Comparison of ENCODE assay signal across 11 cellular contexts in the genomic region with DNA sequence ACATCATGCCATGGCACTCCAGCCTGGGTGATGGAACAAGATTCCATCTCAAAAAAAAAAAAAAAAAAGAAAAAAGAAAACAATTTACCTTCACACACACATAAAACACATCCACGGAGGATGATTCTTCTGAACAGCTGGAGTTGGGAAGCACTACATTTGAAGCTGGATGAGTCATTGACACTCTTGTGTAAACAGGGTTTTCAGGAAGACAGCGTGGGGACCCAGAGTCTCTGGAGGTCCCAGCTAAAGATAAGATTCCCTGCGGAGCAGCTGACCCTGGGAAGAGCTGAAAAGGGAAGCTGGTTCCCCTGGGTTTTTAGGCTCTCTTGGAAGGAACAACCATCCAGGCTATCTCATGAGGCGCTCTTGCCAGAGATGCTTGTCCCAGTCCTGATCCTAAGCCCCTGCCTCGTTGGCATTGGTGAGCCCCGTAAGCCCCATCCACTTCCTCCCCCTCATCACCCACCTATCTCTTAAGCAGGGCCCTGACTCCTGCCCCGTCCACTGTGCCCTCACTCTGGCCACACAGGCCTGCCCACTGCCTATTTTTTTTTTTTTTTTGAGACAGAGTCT. TPM values are rescaled to one million over a fixed set of nuclear protein-coding genes. Genes with fewer than 3 reads are reported as not detected.
DNase-seq lines count a peak whose midpoint lies in the region; ATAC-seq and TF ChIP-seq lines count a peak whose summit lies in the region.
"Had no signal": no experiment of that assay in that cellular context is flagged by ENCODE, and none has a peak within 500 bp of the region (broad histone marks: within the 10 kb centered on the region; RNA-seq: fewer than 3 reads in every experiment).

No MANE protein-coding gene starts in this region.

- CTCF ChIA-PET in CD4-positive, alpha-beta T cell (lab: Charles Lee) = no interaction called here
- CTCF ChIA-PET in Caco-2 (lab: Charles Lee) = no interaction called here

- TF ChIP-seq CTCF in CD4-positive, alpha-beta T cell (IDR thresholded peaks at IDR 0.05) = no peak
- no peak for TF ChIP-seq CTCF in HFF-Myc (IDR thresholded peaks at IDR 0.05; ENCODE audit: low read depth, low read length, missing control alignments)
- no peak for TF ChIP-seq CTCF in liver (IDR thresholded peaks at IDR 0.05; ENCODE audit: low read depth, low read length, missing input control)
- no peak for TF ChIP-seq CTCF in Caco-2 (IDR thresholded peaks at IDR 0.05; ENCODE audit: insufficient read depth in 1 of 2, low read depth in 1 of 2, low read length in 1 of 2, severe bottlenecking in 1 of 2, unreplicated experiment in 1 of 2)
- TF ChIP-seq CTCF in sigmoid colon (IDR thresholded peaks at IDR 0.05) = no peak

- TF ChIP-seq RAD21 in liver (IDR thresholded peaks at IDR 0.05) = no peak

- no peaks in the 10 kb centered on the region for H3K9me3 Mint-ChIP-seq in CD4-positive, alpha-beta T cell
- no peaks in the 10 kb centered on the region for H3K9me3 Mint-ChIP-seq in activated T-helper 2 cell treated with anti-CD3 and anti-CD28 coated beads, Interferon-gamma antibody, Interleukin-2, Interleukin-4, amounts not matched to agents 10 μg/mL and 5 μg/mL and 100 μg/mL, durations not matched to agents 14 hours and 24 hours and 36 hours
- no peaks in the 10 kb centered on the region for H3K9me3 Mint-ChIP-seq in Caco-2 (ENCODE audit: unreplicated experiment)
- H3K9me3 Mint-ChIP-seq: nephron had no signal

- no peaks in the 10 kb centered on the region for H3K9me3 ChIP-seq in CD4-positive, alpha-beta T cell (ENCODE audit: control insufficient read depth, low read length)
- H3K9me3 ChIP-seq in liver (ENCODE audit: control insufficient read depth in 4 of 4, low read length in 3 of 4) = no peaks in the 10 kb centered on the region
- H3K9me3 ChIP-seq in Caco-2 = no peaks in the 10 kb centered on the region
- no peaks in the 10 kb centered on the region for H3K9me3 ChIP-seq in sigmoid colon

- BruUV-seq in Caco-2 (replicated peaks; lab: Mats Ljungman, UMichigan) = no TSS peak

- H3K4me3 ChIP-seq in HFF-Myc (replicated peaks; ENCODE audit: low read depth, low read length) (no peak overlapping the region), liver (ENCODE audit: low read depth in 1 of 3, low read length in 3 of 3) (no peak overlapping the region), Caco-2 (ENCODE audit: low read depth, low read length) (no peak overlapping the region), sigmoid colon (no peak overlapping the region)

- H3K4me1 ChIP-seq in liver (ENCODE audit: control insufficient read depth in 4 of 4, insufficient read depth in 4 of 4, low read length in 3 of 4) (no peaks in the 10 kb centered on the region), Caco-2 (peaks cover 21% of the 10 kb centered on the region), sigmoid colon (no peaks in the 10 kb centered on the region)

- intact Hi-C loops in CD4-positive, alpha-beta T cell (cut with DNase I, micrococcal nuclease) = no loop called here
- intact Hi-C loops in activated T-helper 2 cell treated with anti-CD3 and anti-CD28 coated beads, Interferon-gamma antibody, Interleukin-2, Interleukin-4, amounts not matched to agents 10 μg/mL and 5 μg/mL and 100 μg/mL, durations not matched to agents 14 hours and 24 hours and 36 hours (cut with micrococcal nuclease) = no loop called here
- intact Hi-C loops in Caco-2 (cut with micrococcal nuclease; ENCODE audit: unreplicated experiment) (no loop called here), sigmoid colon (cut with DNase I) (no loop called here)

- H3K36me3 ChIP-seq in liver (ENCODE audit: control insufficient read depth in 4 of 4, insufficient read depth in 3 of 4, low read depth in 1 of 4, low read length in 3 of 4) = no peaks in the 10 kb centered on the region
- no peaks in the 10 kb centered on the region for H3K36me3 ChIP-seq in Caco-2 (ENCODE audit: control insufficient read depth, insufficient read depth, low read length)
- no peaks in the 10 kb centered on the region for H3K36me3 ChIP-seq in sigmoid colon

- no peak for ATAC-seq in CD4-positive, alpha-beta T cell (ENCODE audit: poor library complexity)

- TF ChIP-seq EP300 in sigmoid colon (IDR thresholded peaks at IDR 0.05) = no peak

- WGBS in liver = 73% methylated on average over 7 of the region's 7 CpGs
- 71 to 73% methylated on average over 7 of the region's 7 CpGs for WGBS in sigmoid colon, 2 donors

- no peaks in the 10 kb centered on the region for H3K27me3 Mint-ChIP-seq in CD4-positive, alpha-beta T cell
- H3K27me3 Mint-ChIP-seq in activated T-helper 2 cell treated with anti-CD3 and anti-CD28 coated beads, Interferon-gamma antibody, Interleukin-2, Interleukin-4, amounts not matched to agents 10 μg/mL and 5 μg/mL and 100 μg/mL, durations not matched to agents 14 hours and 24 hours and 36 hours (ENCODE audit: low read depth) = no peaks in the 10 kb centered on the region
- H3K27me3 Mint-ChIP-seq in Caco-2 (ENCODE audit: insufficient read depth, unreplicated experiment) = no peaks in the 10 kb centered on the region

- H3K4me3 Mint-ChIP-seq in CD4-positive, alpha-beta T cell = no peak overlapping the region
- H3K4me3 Mint-ChIP-seq in activated T-helper 2 cell treated with anti-CD3 and anti-CD28 coated beads, Interferon-gamma antibody, Interleukin-2, Interleukin-4, amounts not matched to agents 10 μg/mL and 5 μg/mL and 100 μg/mL, durations not matched to agents 14 hours and 24 hours and 36 hours (ENCODE audit: low read depth) = peak overlapping the region; percentile 70
- no peak overlapping the region for H3K4me3 Mint-ChIP-seq in Caco-2 (ENCODE audit: unreplicated experiment)
- H3K4me3 Mint-ChIP-seq: nephron had no signal

- H3K27me3 ChIP-seq in CD4-positive, alpha-beta T cell (ENCODE audit: control insufficient read depth, insufficient read depth, low read length) = no peaks in the 10 kb centered on the region
- H3K27me3 ChIP-seq in liver (ENCODE audit: control insufficient read depth in 4 of 4, insufficient read depth in 4 of 4, low read length in 3 of 4) = no peaks in the 10 kb centered on the region
- no peaks in the 10 kb centered on the region for H3K27me3 ChIP-seq in Caco-2 (replicated peaks; ENCODE audit: control insufficient read depth, insufficient read depth, low read length)
- H3K27me3 ChIP-seq in sigmoid colon = no peaks in the 10 kb centered on the region

- no peak overlapping the region for H3K9ac ChIP-seq in liver (ENCODE audit: low read depth in 1 of 2, low read length in 2 of 2)

- POLR2A ChIA-PET in CD4-positive, alpha-beta T cell (lab: Charles Lee) = no interaction called here
- POLR2A ChIA-PET in Caco-2 (lab: Charles Lee) = interaction anchor here (0.7 kb wide), 1 partner anchor 603 kb away, joined by 16 read pairs; no protein-coding TSS in a partner anchor

- no peak overlapping the region for H3K27ac ChIP-seq in CD4-positive, alpha-beta T cell (ENCODE audit: low read depth, low read length)
- H3K27ac ChIP-seq in liver (ENCODE audit: low read depth in 1 of 2, low read length in 2 of 2) (no peak overlapping the region), sigmoid colon (no peak overlapping the region)

- no peak for TF ChIP-seq POLR2A in sigmoid colon (IDR thresholded peaks at IDR 0.05)

- H3K4me1 Mint-ChIP-seq in CD4-positive, alpha-beta T cell (ENCODE audit: low read depth) = peaks cover 34% of the 10 kb centered on the region
- H3K4me1 Mint-ChIP-seq in activated T-helper 2 cell treated with anti-CD3 and anti-CD28 coated beads, Interferon-gamma antibody, Interleukin-2, Interleukin-4, amounts not matched to agents 10 μg/mL and 5 μg/mL and 100 μg/mL, durations not matched to agents 14 hours and 24 hours and 36 hours (ENCODE audit: low read depth) = peaks cover 48% of the 10 kb centered on the region
- H3K4me1 Mint-ChIP-seq in Caco-2 (ENCODE audit: low read depth, unreplicated experiment) = peaks cover 22% of the 10 kb centered on the region
- H3K4me1 Mint-ChIP-seq: nephron had no signal

- peak overlapping the region; percentile 87 for H3K27ac Mint-ChIP-seq in CD4-positive, alpha-beta T cell
- peak overlapping the region; percentile 96 for H3K27ac Mint-ChIP-seq in activated T-helper 2 cell treated with anti-CD3 and anti-CD28 coated beads, Interferon-gamma antibody, Interleukin-2, Interleukin-4, amounts not matched to agents 10 μg/mL and 5 μg/mL and 100 μg/mL, durations not matched to agents 14 hours and 24 hours and 36 hours
- H3K27ac Mint-ChIP-seq in Caco-2 (ENCODE audit: unreplicated experiment) = no peak overlapping the region
- H3K27ac Mint-ChIP-seq: nephron had no signal

- DNase-seq in CD4-positive, alpha-beta T cell = no peak
- peak; percentile 17 for DNase-seq in HFF-Myc (ENCODE audit: extremely low read depth, low read depth)
- DNase-seq in activated T-helper 2 cell treated with anti-CD3 and anti-CD28 coated beads, Interferon-gamma antibody, Interleukin-2, Interleukin-4, amounts not matched to agents 10 μg/mL and 5 μg/mL and 100 μg/mL, durations not matched to agents 14 hours and 24 hours and 36 hours (ENCODE audit: low spot score) = no peak
- no peak for DNase-seq in GM19240 (ENCODE audit: insufficient read length, low spot score)
- DNase-seq in SW 1271 (lab: John Stamatoyannopoulos, UW) = no peak
- no peak for DNase-seq in Caco-2
- DNase-seq in sigmoid colon = no peak
- DNase-seq: activated gamma-delta T cell treated with Interleukin-2 at 50 U/mL for 16 hours, foreskin melanocyte had no signal

- H3K36me3 Mint-ChIP-seq in CD4-positive, alpha-beta T cell (ENCODE audit: low read depth) = no peaks in the 10 kb centered on the region
- H3K36me3 Mint-ChIP-seq in activated T-helper 2 cell treated with anti-CD3 and anti-CD28 coated beads, Interferon-gamma antibody, Interleukin-2, Interleukin-4, amounts not matched to agents 10 μg/mL and 5 μg/mL and 100 μg/mL, durations not matched to agents 14 hours and 24 hours and 36 hours (ENCODE audit: low read depth) = peaks cover 12% of the 10 kb centered on the region
- no peaks in the 10 kb centered on the region for H3K36me3 Mint-ChIP-seq in Caco-2 (ENCODE audit: insufficient read depth, unreplicated experiment)

TF ChIP-seq in liver, 16 proteins besides CTCF, POLR2A, EP300 and RAD21 (continues in another document):
- TF ChIP-seq GABPA (IDR thresholded peaks at IDR 0.05 in 1 of 2, conservative IDR thresholded peaks at IDR 0.05 in 1 of 2) = no peak

RNA-seq across cellular contexts. Expression of a gene that starts 32.0 kb away (rescaled TPM):
- total RNA-seq in CD4-positive, alpha-beta T cell = 100 to 1,000 TPM in 1 of 2 experiments, 10 to 100 TPM in 1; 97.4 to 104 TPM
- 564 and 570 TPM in 2 replicates for total RNA-seq in activated T-helper 2 cell treated with anti-CD3 and anti-CD28 coated beads, Interferon-gamma antibody, Interleukin-2, Interleukin-4, amounts not matched to agents 10 μg/mL and 5 μg/mL and 100 μg/mL, durations not matched to agents 14 hours and 24 hours and 36 hours
- total RNA-seq in liver = 100 to 1,000 TPM; 124 to 204 TPM
- polyA plus RNA-seq in liver = 100 to 1,000 TPM; 102 to 258 TPM
- 41.5 and 43.0 TPM in 2 replicates for total RNA-seq in Caco-2 (2022)
- 10 to 100 TPM; 21.0 to 35.0 (median 24.3) TPM for total RNA-seq in sigmoid colon
- 10 to 100 TPM; 23.4 to 69.2 (median 30.1) TPM for polyA plus RNA-seq in sigmoid colon

RNA-seq across cellular contexts. Expression of a gene that starts 47.9 kb away (rescaled TPM):
- total RNA-seq in CD4-positive, alpha-beta T cell = 1 to 10 TPM; 3.0 to 5.5 TPM
- total RNA-seq in activated T-helper 2 cell treated with anti-CD3 and anti-CD28 coated beads, Interferon-gamma antibody, Interleukin-2, Interleukin-4, amounts not matched to agents 10 μg/mL and 5 μg/mL and 100 μg/mL, durations not matched to agents 14 hours and 24 hours and 36 hours = 51.9 and 55.8 TPM in 2 replicates
- total RNA-seq in liver (10 to 100 TPM; 42.8 to 43.1 TPM), Caco-2 (2022) (1.7 and 1.8 TPM in 2 replicates), sigmoid colon (10 to 100 TPM; 28.0 to 35.5 (median 30.4) TPM)
- polyA plus RNA-seq in liver (10 to 100 TPM; 12.1 to 14.7 TPM), sigmoid colon (10 to 100 TPM in 1 of 3 donors, 1 to 10 TPM in 2; 4.9 to 17.6 (median 7.2) TPM)
